ENCODE assay signal across 1 cellular context in genomic region chr6:31058128-31058894, GRCh38.
TF ChIP-seq lines count a peak whose summit lies in the region.

No MANE protein-coding gene starts in this region.

TF ChIP-seq in GM23338, 12 proteins besides CTCF, POLR2A, EP300 and RAD21 (continued from another document):
- no peak for TF ChIP-seq ZNF462 (CRISPR knock-in tag; IDR thresholded peaks at IDR 0.05)
- no peak for TF ChIP-seq CREB1 (CRISPR knock-in tag; IDR thresholded peaks at IDR 0.05; ENCODE audit: low read depth)
- no peak for TF ChIP-seq REST (IDR thresholded peaks at IDR 0.05; ENCODE audit: unreplicated experiment)
- no peak for TF ChIP-seq ZNF114 (CRISPR knock-in tag; IDR thresholded peaks at IDR 0.05)
- no peak for TF ChIP-seq NANOG (IDR thresholded peaks at IDR 0.05; ENCODE audit: borderline replicate concordance)
- TF ChIP-seq EZH2phosphoT487 (IDR thresholded peaks at IDR 0.05; ENCODE audit: unreplicated experiment): no peak
- no peak for TF ChIP-seq ZNF331 (CRISPR knock-in tag; IDR thresholded peaks at IDR 0.05; ENCODE audit: low read depth)
